ENCODE assay signal across 8 cellular contexts in the genomic region with DNA sequence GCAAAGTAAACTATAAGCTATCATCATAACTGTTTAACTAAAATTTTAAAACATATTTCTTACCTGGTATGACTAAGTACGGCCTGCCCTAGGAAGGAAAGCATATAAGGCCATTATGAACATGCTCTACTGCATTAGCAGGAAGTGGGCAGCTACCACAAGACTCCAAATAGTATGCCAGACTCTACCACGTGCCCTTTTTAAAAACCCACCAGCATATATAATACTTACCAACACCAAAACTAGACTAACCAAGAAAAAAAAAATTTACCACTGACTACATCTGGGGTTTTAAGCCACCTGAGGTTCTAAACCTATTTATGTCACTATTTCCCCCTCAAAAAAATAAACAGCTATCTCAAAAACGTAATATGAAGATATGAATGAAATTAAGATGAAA. TPM values are rescaled to one million over a fixed set of nuclear protein-coding genes. Genes with fewer than 3 reads are reported as not detected.
DNase-seq lines count a peak whose midpoint lies in the region; ATAC-seq and TF ChIP-seq lines count a peak whose summit lies in the region.

No MANE protein-coding gene starts in this region.

- peak; percentile 98 for ATAC-seq in GM18502 (IDR thresholded peaks at IDR 0.05; ENCODE audit: poor library complexity, unreplicated experiment)
- peak; percentile 96 for ATAC-seq in GM21717 (IDR thresholded peaks at IDR 0.05; ENCODE audit: unreplicated experiment)

- no peak overlapping the region for H3K4me3 ChIP-seq in osteoblast (ENCODE audit: insufficient read depth, low read length)
- H3K4me3 ChIP-seq in smooth muscle cell: no peak overlapping the region

- H3K4me1 ChIP-seq in osteoblast (ENCODE audit: insufficient read depth, low read length) (peaks cover 20% of the 10 kb centered on the region), smooth muscle cell (ENCODE audit: low read depth) (no peaks in the 10 kb centered on the region)

- H3K4me3 Mint-ChIP-seq in activated naive CD4-positive, alpha-beta T cell treated with anti-CD3 and anti-CD28 coated beads, Interleukin-2, amount 10 ng/mL, durations not matched to agents 7 days and 5 days: peak overlapping the region; percentile 34

- H3K4me1 Mint-ChIP-seq in activated naive CD4-positive, alpha-beta T cell treated with anti-CD3 and anti-CD28 coated beads, Interleukin-2, amount 10 ng/mL, durations not matched to agents 7 days and 5 days: peaks cover 74% of the 10 kb centered on the region

- H3K79me2 ChIP-seq in osteoblast (ENCODE audit: insufficient read depth, low read length) (peaks cover 84% of the 10 kb centered on the region), smooth muscle cell (ENCODE audit: low read depth) (peaks cover 47% of the 10 kb centered on the region)

- H4K20me1 ChIP-seq in osteoblast (ENCODE audit: insufficient read depth, low read length) (peaks cover 10% of the 10 kb centered on the region), smooth muscle cell (ENCODE audit: low read depth) (peaks cover 86% of the 10 kb centered on the region)

- TF ChIP-seq CTCF in RWPE1 (conservative IDR thresholded peaks at IDR 0.05; ENCODE audit: low read depth): no peak
- TF ChIP-seq CTCF in osteoblast (IDR thresholded peaks at IDR 0.05; ENCODE audit: extremely low read depth, low read depth, low read length): no peak
- no peak for TF ChIP-seq CTCF in smooth muscle cell (IDR thresholded peaks at IDR 0.05; ENCODE audit: borderline replicate concordance, insufficient read depth, poor library complexity, severe bottlenecking)

- H3K27me3 Mint-ChIP-seq in activated naive CD4-positive, alpha-beta T cell treated with anti-CD3 and anti-CD28 coated beads, Interleukin-2, amount 10 ng/mL, durations not matched to agents 7 days and 5 days: no peaks in the 10 kb centered on the region

- no peaks in the 10 kb centered on the region for H3K9me3 Mint-ChIP-seq in activated naive CD4-positive, alpha-beta T cell treated with anti-CD3 and anti-CD28 coated beads, Interleukin-2, amount 10 ng/mL, durations not matched to agents 7 days and 5 days

- CTCF ChIA-PET in activated naive CD4-positive, alpha-beta T cell treated with anti-CD3 and anti-CD28 coated beads, Interleukin-2, amount 10 ng/mL, durations not matched to agents 7 days and 5 days (lab: Charles Lee): interaction anchor here (2.6 kb wide), 1 partner anchor 220 kb away, joined by 9 read pairs; no protein-coding TSS in a partner anchor
- CTCF ChIA-PET in RWPE1 (lab: Yijun Ruan, JAX): interaction anchor here (0.7 to 1.2 kb wide), 3 partner anchors 17 to 261 kb away, joined by 3 to 10 read pairs (median 4); no protein-coding TSS in a partner anchor

- H3K27ac ChIP-seq in RWPE1 (no peak overlapping the region), osteoblast (ENCODE audit: low read depth, low read length) (no peak overlapping the region), smooth muscle cell (ENCODE audit: low read depth) (no peak overlapping the region)

- H3K4me2 ChIP-seq in osteoblast (ENCODE audit: insufficient read depth, low read length) (no peak overlapping the region), smooth muscle cell (no peak overlapping the region)

- no peak overlapping the region for H3K9ac ChIP-seq in smooth muscle cell (ENCODE audit: low read depth)

- POLR2A ChIA-PET in RWPE1 (lab: Yijun Ruan, JAX; ENCODE audit: low non-redundant PET): no interaction called here

- WGBS in smooth muscle cell (ENCODE audit: low lambda C conversion rate): 90% methylated on average over 3 of the region's 3 CpGs

- DNase-seq in LHCN-M2 (ENCODE audit: low read depth) (peak; percentile 12), RWPE1 (ENCODE audit: low spot score) (no peak), osteoblast (ENCODE audit: insufficient read length, low spot score, missing footprints) (no peak), NCI-H774 (lab: John Stamatoyannopoulos, UW) (no peak), smooth muscle cell (lab: John Stamatoyannopoulos, UW; ENCODE audit: unreplicated experiment) (no peak)
- DNase-seq in activated naive CD4-positive, alpha-beta T cell treated with anti-CD3 and anti-CD28 coated beads, Interleukin-2, amount 10 ng/mL, durations not matched to agents 7 days and 5 days: peak; percentile 77

- H3K27ac Mint-ChIP-seq in activated naive CD4-positive, alpha-beta T cell treated with anti-CD3 and anti-CD28 coated beads, Interleukin-2, amount 10 ng/mL, durations not matched to agents 7 days and 5 days: peak overlapping the region; percentile 90

- H2AFZ ChIP-seq in osteoblast (ENCODE audit: low read length): no peak overlapping the region
- H2AFZ ChIP-seq in smooth muscle cell (ENCODE audit: low read depth): no peak overlapping the region

- H3K27me3 ChIP-seq in osteoblast (ENCODE audit: insufficient read depth, low read length): no peaks in the 10 kb centered on the region
- H3K27me3 ChIP-seq in smooth muscle cell (ENCODE audit: low read depth): no peaks in the 10 kb centered on the region

- H3K36me3 ChIP-seq in osteoblast (ENCODE audit: insufficient read depth, low read length): no peaks in the 10 kb centered on the region
- no peaks in the 10 kb centered on the region for H3K36me3 ChIP-seq in smooth muscle cell (ENCODE audit: low read depth)

- no peaks in the 10 kb centered on the region for H3K9me3 ChIP-seq in osteoblast (ENCODE audit: low read depth, low read length)
- H3K9me3 ChIP-seq in smooth muscle cell (replicated peaks; ENCODE audit: low read depth): no peaks in the 10 kb centered on the region

- H3F3A ChIP-seq in smooth muscle cell (ENCODE audit: low read depth): no peaks in the 10 kb centered on the region

- H3K36me3 Mint-ChIP-seq in activated naive CD4-positive, alpha-beta T cell treated with anti-CD3 and anti-CD28 coated beads, Interleukin-2, amount 10 ng/mL, durations not matched to agents 7 days and 5 days: peaks cover 46% of the 10 kb centered on the region

RNA-seq across cellular contexts. Expression of a gene that starts 30.1 kb away (rescaled TPM):
- 78.4 and 79.7 TPM in 2 replicates for total RNA-seq in LHCN-M2 (2014; rRNA removed)
- 104 TPM for polyA plus RNA-seq in LHCN-M2 (2012)
- 44.2 and 54.3 TPM in 2 replicates for total RNA-seq in osteoblast
- total RNA-seq in smooth muscle cell: 27.9 and 32.2 TPM in 2 replicates
- 56.3 and 67.5 TPM in 2 replicates for polyA plus RNA-seq in smooth muscle cell

Comparison
In these comparisons a context has a peak if more than half of its experiments do, and no peak if none do; other contexts are left out.
1. DNase-seq: peak in LHCN-M2 (single experiment) and activated naive CD4-positive, alpha-beta T cell treated with anti-CD3 and anti-CD28 coated beads, Interleukin-2, amount 10 ng/mL, durations not matched to agents 7 days and 5 days (single experiment); none in RWPE1 (single experiment), osteoblast (single experiment), NCI-H774 (single experiment) and smooth muscle cell (single experiment).